Comparison of ENCODE assay signal across 10 cellular contexts in the genomic region with DNA sequence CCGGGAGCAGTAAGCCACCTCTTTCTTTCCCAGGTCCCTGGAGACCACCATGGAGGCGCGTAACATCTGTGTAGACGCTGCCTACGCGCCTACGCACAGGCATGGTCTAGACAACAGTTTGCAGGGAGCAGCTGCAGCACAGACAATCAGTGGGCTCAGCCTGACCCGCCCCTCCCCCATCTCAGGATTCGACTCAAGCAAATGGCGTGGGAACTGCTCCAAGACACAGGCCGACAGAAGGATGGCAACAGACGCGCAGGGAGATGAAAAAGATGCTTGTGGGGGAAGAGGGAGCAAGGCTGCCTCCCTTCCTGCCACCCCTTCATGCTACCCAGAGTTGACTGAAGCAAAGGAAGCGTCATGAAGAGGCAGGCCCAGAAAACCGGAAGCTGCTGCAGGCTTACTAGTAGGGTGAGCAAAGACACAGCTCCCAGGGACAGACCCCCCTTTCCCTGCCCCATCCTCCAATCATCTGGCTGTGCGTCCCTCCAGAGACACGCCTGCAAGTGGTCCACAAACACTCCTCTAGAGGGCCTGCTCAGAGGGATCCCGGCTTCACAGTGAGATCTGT.
DNase-seq lines count a peak whose midpoint lies in the region; ATAC-seq lines count a peak whose summit lies in the region.
"Had no signal": no experiment of that assay in that cellular context is flagged by ENCODE, and none has a peak within 500 bp of the region (broad histone marks: within the 10 kb centered on the region; RNA-seq: fewer than 3 reads in every experiment).

No MANE protein-coding gene starts in this region.

- DNase-seq in ELF-1 (ENCODE audit: low read depth, low spot score) (peak; percentile 49), T-helper 2 cell (peak in 3 of 5 experiments; percentile 43 to 82 (median 51)), memory B cell (ENCODE audit: low spot score in 2 of 2) (no peak), NCI-H510A treated with DMSO at 0.1 percent for 48 hours (lab: John Stamatoyannopoulos, UW) (no peak)
- DNase-seq in central memory CD4-positive, alpha-beta T cell: peak; percentile 66

- no peaks in the 10 kb centered on the region for H3K9me3 ChIP-seq in stomach smooth muscle (ENCODE audit: control insufficient read depth in 2 of 2, low read length in 2 of 2)

- H3K36me3 Mint-ChIP-seq in memory B cell: peaks cover 11% of the 10 kb centered on the region

- no peak overlapping the region for H3K4me3 ChIP-seq in stomach smooth muscle (ENCODE audit: low read length in 2 of 2)

- no peak overlapping the region for H3K4me3 Mint-ChIP-seq in memory B cell

- H3K27me3 Mint-ChIP-seq in memory B cell: no peaks in the 10 kb centered on the region

- peak overlapping the region; percentile 24 for H3K27ac ChIP-seq in stomach smooth muscle (ENCODE audit: low read length)
- H3K27ac ChIP-seq: epithelial cell of prostate had no signal

- H3K27ac Mint-ChIP-seq in memory B cell: peak overlapping the region; percentile 53

- peaks cover 22% of the 10 kb centered on the region for H3K4me1 Mint-ChIP-seq in memory B cell

- ATAC-seq in memory B cell (ENCODE audit: low read depth): peak; percentile 45
- no peak for ATAC-seq in GM19395 (IDR thresholded peaks at IDR 0.05; ENCODE audit: unreplicated experiment)
- no peak for ATAC-seq in HG02642 (IDR thresholded peaks at IDR 0.05; ENCODE audit: poor library complexity, unreplicated experiment)
- ATAC-seq: HCT116 had no signal

- no peaks in the 10 kb centered on the region for H3K27me3 ChIP-seq in stomach smooth muscle (ENCODE audit: control insufficient read depth in 1 of 2, insufficient read depth in 2 of 2, low read length in 2 of 2)

- peaks cover 18 to 19% of the 10 kb centered on the region in 2 donors for H3K36me3 ChIP-seq in stomach smooth muscle (ENCODE audit: control insufficient read depth in 2 of 2, insufficient read depth in 2 of 2, low read length in 2 of 2)

- H3K9me3 Mint-ChIP-seq in memory B cell: no peaks in the 10 kb centered on the region

- H3K4me1 ChIP-seq in stomach smooth muscle (ENCODE audit: control insufficient read depth, insufficient read depth, low read length): peaks cover 29% of the 10 kb centered on the region

- H3K9ac ChIP-seq in stomach smooth muscle (ENCODE audit: low read length in 2 of 2): peak overlapping the region; percentile 21 to 33

Comparison
In these comparisons a context has a peak if more than half of its experiments do, and no peak if none do; other contexts are left out.
1. DNase-seq: peak in ELF-1 (single experiment), T-helper 2 cell (3 of 5) and central memory CD4-positive, alpha-beta T cell (single experiment); none in memory B cell (0 of 2) and NCI-H510A treated with DMSO at 0.1 percent for 48 hours (single experiment).